23 cellular contexts compared by ENCODE assay signal in genomic region chr1:21499283-21499945, GRCh38.
A peak's percentile ranks its signal among the peaks of the same experiment; 100 is the strongest.
DNase-seq lines count a peak whose midpoint lies in the region; ATAC-seq, FAIRE-seq and TF ChIP-seq lines count a peak whose summit lies in the region.
"Had no signal": no experiment of that assay in that cellular context is flagged by ENCODE, and none has a peak within 500 bp of the region (broad histone marks: within the 10 kb centered on the region; RNA-seq: fewer than 3 reads in every experiment).

No MANE protein-coding gene starts in this region.

- FAIRE-seq in H54 (lab: Jason Lieb, UNC): no peak
- FAIRE-seq: GM12878, GM19239, H1 had no signal

- no peak overlapping the region for H3K27ac ChIP-seq in RWPE2 (ENCODE audit: poor library complexity, severe bottlenecking)
- H3K27ac ChIP-seq: BLaER1 had no signal

- no peaks in the 10 kb centered on the region for H3K27me3 ChIP-seq in RWPE2 (ENCODE audit: insufficient read depth, poor library complexity, severe bottlenecking)
- H3K27me3 ChIP-seq: BLaER1 had no signal

- H3K36me3 ChIP-seq in RWPE2 (ENCODE audit: low read depth): no peaks in the 10 kb centered on the region
- H3K36me3 ChIP-seq: BLaER1 had no signal

- ATAC-seq in RWPE2 (ENCODE audit: low read depth): no peak
- ATAC-seq in HG03135 (IDR thresholded peaks at IDR 0.05; ENCODE audit: unreplicated experiment): no peak
- ATAC-seq: GM12878 had no signal

- TF ChIP-seq POLR2A in H54 (IDR thresholded peaks at IDR 0.05; ENCODE audit: low read depth, low read length): no peak

- DNase-seq in AG09309 (ENCODE audit: low read depth) (peak; percentile 27), RWPE2 (ENCODE audit: low spot score) (peak; percentile 6), choroid plexus epithelial cell (ENCODE audit: low read depth) (peak; percentile 50), iris pigment epithelial cell (ENCODE audit: low read depth) (peak; percentile 29), GM19240 (ENCODE audit: insufficient read length, low spot score) (no peak), H54 (ENCODE audit: insufficient read length, low spot score) (no peak)
- DNase-seq: CD4-positive, alpha-beta memory T cell; DMS153; GF-D8; MM.1S; NCI-H1105; NCI-H1694; NCI-H2107; NCI-H510A treated with DMSO at 0.1 percent for 48 hours; NCI-H774; OCI-M1; SHP77 treated with DMSO at 0.1 percent for 48 hours; SK-N-SH had no signal

- H3K4me3 ChIP-seq in AG09309 (ENCODE audit: control insufficient read depth, low read depth, low read length) (no peak overlapping the region), RWPE2 (ENCODE audit: severe bottlenecking) (no peak overlapping the region), choroid plexus epithelial cell (ENCODE audit: low read depth, low read length) (no peak overlapping the region)
- H3K4me3 ChIP-seq: BLaER1, GM12878 had no signal

- H3K9me3 ChIP-seq in RWPE2 (ENCODE audit: severe bottlenecking): no peaks in the 10 kb centered on the region
- H3K9me3 ChIP-seq: BLaER1, SK-N-SH had no signal

- no peak for TF ChIP-seq CTCF in AG09309 (IDR thresholded peaks at IDR 0.05; ENCODE audit: control insufficient read depth, insufficient read depth, low read depth, low read length, missing control alignments)
- no peak for TF ChIP-seq CTCF in RWPE2 (IDR thresholded peaks at IDR 0.05; ENCODE audit: poor library complexity, severe bottlenecking)
- no peak for TF ChIP-seq CTCF in choroid plexus epithelial cell (conservative IDR thresholded peaks at IDR 0.05; ENCODE audit: low read depth, low read length)

- no peaks in the 10 kb centered on the region for H3K4me1 ChIP-seq in RWPE2 (ENCODE audit: insufficient read depth, poor library complexity, severe bottlenecking)
- H3K4me1 ChIP-seq: BLaER1 had no signal

Comparison
In these comparisons a context has a peak if more than half of its experiments do, and no peak if none do; other contexts are left out.
1. DNase-seq: peak in AG09309 (single experiment), RWPE2 (single experiment), choroid plexus epithelial cell (single experiment) and iris pigment epithelial cell (single experiment); none in GM19240 (single experiment) and H54 (single experiment).